In genomic region chr22:26292667-26292995, GRCh38 we compare ENCODE assay signal across 1 cellular context.
TF ChIP-seq lines count a peak whose summit lies in the region.

No MANE protein-coding gene starts in this region.

TF ChIP-seq in H1, 55 proteins besides CTCF, POLR2A, EP300 and RAD21:
- TF ChIP-seq POLR2AphosphoS5 (IDR thresholded peaks at IDR 0.05; ENCODE audit: low read depth, low read length) (no peak), ASH2L (IDR thresholded peaks at IDR 0.05; ENCODE audit: low read length) (no peak), KDM5A (IDR thresholded peaks at IDR 0.05; ENCODE audit: low read length) (no peak), RXRA (IDR thresholded peaks at IDR 0.05; ENCODE audit: insufficient read depth, low read depth, low read length) (no peak)
TF ChIP-seq in H1: peak in this region for 0.
